ENCODE assay signal across 32 cellular contexts in genomic region chr16:55686671-55687070, GRCh38. TPM values are rescaled to one million over a fixed set of nuclear protein-coding genes. Genes with fewer than 3 reads are reported as not detected.
"Had no signal": no experiment of that assay in that cellular context is flagged by ENCODE, and none has a peak within 500 bp of the region (broad histone marks: within the 10 kb centered on the region; RNA-seq: fewer than 3 reads in every experiment).

No MANE protein-coding gene starts in this region.

- H3K27ac ChIP-seq: colonic mucosa, coronary artery, dorsolateral prefrontal cortex, epithelial cell of prostate, esophagus muscularis mucosa, esophagus squamous epithelium, foreskin keratinocyte, gastrocnemius medialis, gastroesophageal sphincter, heart left ventricle, heart right ventricle had no signal

- H3K9me3 ChIP-seq: colonic mucosa, gastrocnemius medialis, gastroesophageal sphincter had no signal

- H3K4me1 ChIP-seq: colonic mucosa, esophagus muscularis mucosa, esophagus squamous epithelium, foreskin keratinocyte, gastrocnemius medialis, gastroesophageal sphincter, heart left ventricle, heart right ventricle had no signal

- H3K4me3 ChIP-seq: colonic mucosa, coronary artery, dorsolateral prefrontal cortex, esophagus muscularis mucosa, esophagus squamous epithelium, gastrocnemius medialis, gastroesophageal sphincter, heart left ventricle, heart right ventricle had no signal

- H3K36me3 ChIP-seq: colonic mucosa, esophagus muscularis mucosa, esophagus squamous epithelium, gastrocnemius medialis, gastroesophageal sphincter, heart left ventricle, heart right ventricle had no signal

- DNase-seq: colonic mucosa; cortex of kidney; dermis blood vessel endothelial cell; dorsolateral prefrontal cortex; effector CD4-positive, alpha-beta T cell; effector CD8-positive, alpha-beta T cell; effector memory CD4-positive, alpha-beta T cell; effector memory CD8-positive, alpha-beta T cell; endodermal cell; erythroblast; esophagus squamous epithelium; foreskin fibroblast; foreskin keratinocyte; foreskin melanocyte; gastrocnemius medialis; glutamatergic neuron; head of caudate nucleus; heart left ventricle; heart right ventricle had no signal

- ATAC-seq: effector memory CD8-positive, alpha-beta T cell; esophagus mucosa; foreskin keratinocyte; gastrocnemius medialis; gastroesophageal sphincter; heart left ventricle; heart right ventricle had no signal

- H3K27me3 ChIP-seq: colonic mucosa, esophagus muscularis mucosa, gastrocnemius medialis, gastroesophageal sphincter had no signal

- FAIRE-seq: colon, endometrium, endothelial cell of umbilical vein, frontal cortex had no signal

RNA-seq across cellular contexts. Expression of gene SLC6A2, which starts 30.9 kb away (rescaled TPM):
- total RNA-seq: dermis blood vessel endothelial cell, endothelial cell of umbilical vein, epithelial cell of proximal tubule, esophagus mucosa, fibroblast of lung, fibroblast of villous mesenchyme, gastrocnemius medialis, glomerular endothelial cell had no signal
- polyA plus RNA-seq: endothelial cell of umbilical vein, fibroblast of lung, foreskin keratinocyte, heart left ventricle, heart right ventricle had no signal
